In the genomic region with DNA sequence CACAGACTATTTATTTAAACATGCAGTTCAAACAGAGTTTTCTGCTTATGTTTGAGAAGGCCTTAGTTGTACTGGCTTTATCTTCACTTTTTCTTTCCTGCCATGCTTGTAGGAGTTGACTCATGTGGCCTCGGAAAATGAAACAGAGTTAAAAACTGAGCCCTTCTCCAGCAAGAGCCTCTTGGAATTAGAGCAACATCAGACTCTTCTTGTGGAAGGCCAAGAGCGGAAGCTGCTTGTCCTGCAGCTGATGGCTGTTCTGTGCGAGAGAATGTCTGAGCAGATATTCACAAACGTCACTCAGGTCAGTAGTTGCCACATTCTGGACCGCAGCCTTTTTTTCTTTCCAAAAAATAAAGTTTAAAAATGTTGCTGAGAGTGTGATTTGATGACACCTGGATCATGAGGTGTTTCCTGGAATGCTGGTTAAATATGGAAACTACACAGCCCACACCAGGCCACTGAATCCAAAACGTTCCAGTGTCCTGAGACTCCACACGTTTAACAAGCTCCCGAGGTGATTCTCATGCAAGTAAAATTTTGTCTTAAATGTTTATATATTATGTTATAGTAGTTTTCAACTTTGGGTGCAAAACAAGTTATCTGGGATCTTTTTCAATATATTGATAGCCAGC, we compare ENCODE assay signal across 3 cellular contexts.
A peak's percentile ranks its signal among the peaks of the same experiment; 100 is the strongest.
TF ChIP-seq lines count a peak whose summit lies in the region.

No MANE protein-coding gene starts in this region.

TF ChIP-seq in liver, 16 proteins besides CTCF, POLR2A, EP300 and RAD21 (continued from another document):
- TF ChIP-seq, protein P1, sequence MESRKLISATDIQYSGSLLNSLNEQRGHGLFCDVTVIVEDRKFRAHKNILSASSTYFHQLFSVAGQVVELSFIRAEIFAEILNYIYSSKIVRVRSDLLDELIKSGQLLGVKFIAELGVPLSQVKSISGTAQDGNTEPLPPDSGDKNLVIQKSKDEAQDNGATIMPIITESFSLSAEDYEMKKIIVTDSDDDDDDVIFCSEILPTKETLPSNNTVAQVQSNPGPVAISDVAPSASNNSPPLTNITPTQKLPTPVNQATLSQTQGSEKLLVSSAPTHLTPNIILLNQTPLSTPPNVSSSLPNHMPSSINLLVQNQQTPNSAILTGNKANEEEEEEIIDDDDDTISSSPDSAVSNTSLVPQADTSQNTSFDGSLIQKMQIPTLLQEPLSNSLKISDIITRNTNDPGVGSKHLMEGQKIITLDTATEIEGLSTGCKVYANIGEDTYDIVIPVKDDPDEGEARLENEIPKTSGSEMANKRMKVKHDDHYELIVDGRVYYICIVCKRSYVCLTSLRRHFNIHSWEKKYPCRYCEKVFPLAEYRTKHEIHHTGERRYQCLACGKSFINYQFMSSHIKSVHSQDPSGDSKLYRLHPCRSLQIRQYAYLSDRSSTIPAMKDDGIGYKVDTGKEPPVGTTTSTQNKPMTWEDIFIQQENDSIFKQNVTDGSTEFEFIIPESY (IDR thresholded peaks at IDR 0.05): no peak
- TF ChIP-seq EGR1 (IDR thresholded peaks at IDR 0.05; ENCODE audit: low read depth in 2 of 2) (no peak), HNF4G (IDR thresholded peaks at IDR 0.05) (no peak), FOXA1 (IDR thresholded peaks at IDR 0.05) (no peak), TAF1 (conservative IDR thresholded peaks at IDR 0.05) (no peak), SP1 (IDR thresholded peaks at IDR 0.05) (peak; percentile 31), RXRA (IDR thresholded peaks at IDR 0.05) (peak in 1 of 2 donors; percentile 49), FOXA2 (IDR thresholded peaks at IDR 0.05) (no peak), HNF4A (conservative IDR thresholded peaks at IDR 0.05) (peak in 1 of 2 donors; percentile 36), GABPA (IDR thresholded peaks at IDR 0.05 in 1 of 2, conservative IDR thresholded peaks at IDR 0.05 in 1 of 2) (no peak), YY1 (IDR thresholded peaks at IDR 0.05) (peak; percentile 52), NR2F2 (IDR thresholded peaks at IDR 0.05) (no peak)
- TF ChIP-seq, protein P2, sequence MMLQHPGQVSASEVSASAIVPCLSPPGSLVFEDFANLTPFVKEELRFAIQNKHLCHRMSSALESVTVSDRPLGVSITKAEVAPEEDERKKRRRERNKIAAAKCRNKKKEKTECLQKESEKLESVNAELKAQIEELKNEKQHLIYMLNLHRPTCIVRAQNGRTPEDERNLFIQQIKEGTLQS (IDR thresholded peaks at IDR 0.05): no peak
- TF ChIP-seq, protein P3, sequence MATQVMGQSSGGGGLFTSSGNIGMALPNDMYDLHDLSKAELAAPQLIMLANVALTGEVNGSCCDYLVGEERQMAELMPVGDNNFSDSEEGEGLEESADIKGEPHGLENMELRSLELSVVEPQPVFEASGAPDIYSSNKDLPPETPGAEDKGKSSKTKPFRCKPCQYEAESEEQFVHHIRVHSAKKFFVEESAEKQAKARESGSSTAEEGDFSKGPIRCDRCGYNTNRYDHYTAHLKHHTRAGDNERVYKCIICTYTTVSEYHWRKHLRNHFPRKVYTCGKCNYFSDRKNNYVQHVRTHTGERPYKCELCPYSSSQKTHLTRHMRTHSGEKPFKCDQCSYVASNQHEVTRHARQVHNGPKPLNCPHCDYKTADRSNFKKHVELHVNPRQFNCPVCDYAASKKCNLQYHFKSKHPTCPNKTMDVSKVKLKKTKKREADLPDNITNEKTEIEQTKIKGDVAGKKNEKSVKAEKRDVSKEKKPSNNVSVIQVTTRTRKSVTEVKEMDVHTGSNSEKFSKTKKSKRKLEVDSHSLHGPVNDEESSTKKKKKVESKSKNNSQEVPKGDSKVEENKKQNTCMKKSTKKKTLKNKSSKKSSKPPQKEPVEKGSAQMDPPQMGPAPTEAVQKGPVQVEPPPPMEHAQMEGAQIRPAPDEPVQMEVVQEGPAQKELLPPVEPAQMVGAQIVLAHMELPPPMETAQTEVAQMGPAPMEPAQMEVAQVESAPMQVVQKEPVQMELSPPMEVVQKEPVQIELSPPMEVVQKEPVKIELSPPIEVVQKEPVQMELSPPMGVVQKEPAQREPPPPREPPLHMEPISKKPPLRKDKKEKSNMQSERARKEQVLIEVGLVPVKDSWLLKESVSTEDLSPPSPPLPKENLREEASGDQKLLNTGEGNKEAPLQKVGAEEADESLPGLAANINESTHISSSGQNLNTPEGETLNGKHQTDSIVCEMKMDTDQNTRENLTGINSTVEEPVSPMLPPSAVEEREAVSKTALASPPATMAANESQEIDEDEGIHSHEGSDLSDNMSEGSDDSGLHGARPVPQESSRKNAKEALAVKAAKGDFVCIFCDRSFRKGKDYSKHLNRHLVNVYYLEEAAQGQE (IDR thresholded peaks at IDR 0.05): no peak
- TF ChIP-seq, protein P4, sequence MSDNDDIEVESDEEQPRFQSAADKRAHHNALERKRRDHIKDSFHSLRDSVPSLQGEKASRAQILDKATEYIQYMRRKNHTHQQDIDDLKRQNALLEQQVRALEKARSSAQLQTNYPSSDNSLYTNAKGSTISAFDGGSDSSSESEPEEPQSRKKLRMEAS (IDR thresholded peaks at IDR 0.05): no peak

TF ChIP-seq in HepG2, 621 proteins besides CTCF, POLR2A, EP300 and RAD21:
- TF ChIP-seq, protein P5, sequence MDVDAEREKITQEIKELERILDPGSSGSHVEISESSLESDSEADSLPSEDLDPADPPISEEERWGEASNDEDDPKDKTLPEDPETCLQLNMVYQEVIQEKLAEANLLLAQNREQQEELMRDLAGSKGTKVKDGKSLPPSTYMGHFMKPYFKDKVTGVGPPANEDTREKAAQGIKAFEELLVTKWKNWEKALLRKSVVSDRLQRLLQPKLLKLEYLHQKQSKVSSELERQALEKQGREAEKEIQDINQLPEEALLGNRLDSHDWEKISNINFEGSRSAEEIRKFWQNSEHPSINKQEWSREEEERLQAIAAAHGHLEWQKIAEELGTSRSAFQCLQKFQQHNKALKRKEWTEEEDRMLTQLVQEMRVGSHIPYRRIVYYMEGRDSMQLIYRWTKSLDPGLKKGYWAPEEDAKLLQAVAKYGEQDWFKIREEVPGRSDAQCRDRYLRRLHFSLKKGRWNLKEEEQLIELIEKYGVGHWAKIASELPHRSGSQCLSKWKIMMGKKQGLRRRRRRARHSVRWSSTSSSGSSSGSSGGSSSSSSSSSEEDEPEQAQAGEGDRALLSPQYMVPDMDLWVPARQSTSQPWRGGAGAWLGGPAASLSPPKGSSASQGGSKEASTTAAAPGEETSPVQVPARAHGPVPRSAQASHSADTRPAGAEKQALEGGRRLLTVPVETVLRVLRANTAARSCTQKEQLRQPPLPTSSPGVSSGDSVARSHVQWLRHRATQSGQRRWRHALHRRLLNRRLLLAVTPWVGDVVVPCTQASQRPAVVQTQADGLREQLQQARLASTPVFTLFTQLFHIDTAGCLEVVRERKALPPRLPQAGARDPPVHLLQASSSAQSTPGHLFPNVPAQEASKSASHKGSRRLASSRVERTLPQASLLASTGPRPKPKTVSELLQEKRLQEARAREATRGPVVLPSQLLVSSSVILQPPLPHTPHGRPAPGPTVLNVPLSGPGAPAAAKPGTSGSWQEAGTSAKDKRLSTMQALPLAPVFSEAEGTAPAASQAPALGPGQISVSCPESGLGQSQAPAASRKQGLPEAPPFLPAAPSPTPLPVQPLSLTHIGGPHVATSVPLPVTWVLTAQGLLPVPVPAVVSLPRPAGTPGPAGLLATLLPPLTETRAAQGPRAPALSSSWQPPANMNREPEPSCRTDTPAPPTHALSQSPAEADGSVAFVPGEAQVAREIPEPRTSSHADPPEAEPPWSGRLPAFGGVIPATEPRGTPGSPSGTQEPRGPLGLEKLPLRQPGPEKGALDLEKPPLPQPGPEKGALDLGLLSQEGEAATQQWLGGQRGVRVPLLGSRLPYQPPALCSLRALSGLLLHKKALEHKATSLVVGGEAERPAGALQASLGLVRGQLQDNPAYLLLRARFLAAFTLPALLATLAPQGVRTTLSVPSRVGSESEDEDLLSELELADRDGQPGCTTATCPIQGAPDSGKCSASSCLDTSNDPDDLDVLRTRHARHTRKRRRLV (CRISPR knock-in tag; IDR thresholded peaks at IDR 0.05): no peak
- TF ChIP-seq, protein P3 (IDR thresholded peaks at IDR 0.05; ENCODE audit: borderline replicate concordance in 1 of 2, low read depth in 1 of 2, low read length in 2 of 2): no peak
- no peak for TF ChIP-seq ZNF572 (CRISPR knock-in tag; IDR thresholded peaks at IDR 0.05)

TF ChIP-seq in neural cell, 6 proteins besides CTCF, POLR2A, EP300 and RAD21 (continued from another document):
- TF ChIP-seq, protein P3 (IDR thresholded peaks at IDR 0.05; ENCODE audit: borderline replicate concordance): no peak
- TF ChIP-seq POLR2AphosphoS5 (IDR thresholded peaks at IDR 0.05): no peak
